In the genomic region with DNA sequence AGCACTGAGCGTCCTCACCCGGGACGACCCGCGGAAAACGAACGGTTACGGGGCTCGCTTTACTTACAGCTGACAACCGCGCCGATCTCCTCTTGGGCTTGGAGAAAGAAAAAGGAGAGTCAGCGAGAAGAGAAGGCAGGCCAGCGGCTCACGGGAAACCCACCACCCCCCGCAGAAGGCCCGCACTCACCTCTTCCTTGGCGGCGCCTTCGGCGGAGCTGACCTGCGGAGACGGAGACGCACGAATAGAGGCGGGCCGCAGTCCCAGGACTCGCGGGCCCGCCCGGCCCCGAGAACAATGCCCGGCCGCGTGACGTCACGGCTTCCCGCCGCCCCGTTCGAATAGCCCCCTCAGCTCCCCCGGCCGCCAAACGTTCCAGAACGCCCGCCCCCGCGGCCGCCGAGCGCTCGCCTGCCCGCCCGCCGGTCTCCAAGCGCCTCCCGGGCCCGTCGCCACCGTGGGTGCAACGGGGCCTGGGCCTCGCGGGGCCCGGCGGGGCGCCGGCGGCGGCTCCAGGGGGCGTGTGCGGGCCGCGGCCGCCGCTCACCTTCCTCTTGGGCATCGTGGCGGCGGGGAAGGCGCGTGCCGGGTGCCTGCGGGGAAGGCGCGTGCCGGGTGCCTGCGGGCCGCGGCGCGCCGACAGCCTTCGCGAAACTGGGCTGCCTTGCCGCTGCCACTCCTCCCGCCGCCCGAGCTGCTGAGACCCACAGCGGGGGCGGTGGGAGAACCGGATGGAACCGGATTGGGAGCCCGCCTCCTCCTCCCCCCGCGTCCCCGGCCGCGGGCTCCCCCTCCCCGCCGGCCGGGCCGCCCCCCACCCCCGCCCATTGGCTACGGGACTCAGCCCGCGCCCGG, we compare ENCODE assay signal across 8 cellular contexts. TPM values are rescaled to one million over a fixed set of nuclear protein-coding genes. Genes with fewer than 3 reads are reported as not detected.
DNase-seq lines count a peak whose midpoint lies in the region; ATAC-seq, FAIRE-seq and TF ChIP-seq lines count a peak whose summit lies in the region.

A gene with protein sequence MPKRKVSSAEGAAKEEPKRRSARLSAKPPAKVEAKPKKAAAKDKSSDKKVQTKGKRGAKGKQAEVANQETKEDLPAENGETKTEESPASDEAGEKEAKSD (minus strand): TSS at position 734 of the 856 bp plus-strand sequence. CDS start 171 bp downstream, at position 563.

- intact Hi-C loops in Calu3 (cut with micrococcal nuclease; ENCODE audit: unreplicated experiment): loop anchor here (5.0 kb wide), 1 partner anchor 36 kb away; the partner anchor contains the start of gene BRWD1
- intact Hi-C loops in endothelial cell of umbilical vein (cut with micrococcal nuclease): loop anchor here (1.0 to 2.0 kb wide), 5 partner anchors 32 to 165 kb away; partner anchors contain the start of genes BRWD1, LCA5L and PSMG1
- intact Hi-C loops in mucosa of descending colon (cut with DNase I, micrococcal nuclease): no loop called here

- FAIRE-seq in endothelial cell of umbilical vein (lab: Jason Lieb, UNC): no peak

- ATAC-seq in GM21515 (IDR thresholded peaks at IDR 0.05; ENCODE audit: unreplicated experiment): peak; percentile 58
- ATAC-seq in mucosa of descending colon: peak; percentile 72

- TF ChIP-seq POLR2A in endothelial cell of umbilical vein (IDR thresholded peaks at IDR 0.05; ENCODE audit: low read depth, low read length): peak; percentile 69

- no peaks in the 10 kb centered on the region for H3K9me1 ChIP-seq in endothelial cell of umbilical vein (replicated peaks; ENCODE audit: control insufficient read depth, extremely low read depth, insufficient read depth, low read length)

- H3K79me2 ChIP-seq in OCI-LY1 (ENCODE audit: insufficient read depth, low read length) (peaks cover 29% of the 10 kb centered on the region), endothelial cell of umbilical vein (ENCODE audit: control insufficient read depth, insufficient read depth, low read length) (peaks cover 37% of the 10 kb centered on the region)

- H2AFZ ChIP-seq in OCI-LY1 (ENCODE audit: low read length) (no peak within 1 kb of the TSS; the same call in 1 of the 2 replicates), endothelial cell of umbilical vein (ENCODE audit: low read depth, low read length) (peak within 1 kb of the TSS; percentile 79)

- H3K27me3 Mint-ChIP-seq in Calu3 (ENCODE audit: unreplicated experiment): no peaks in the 10 kb centered on the region

- H3K27ac ChIP-seq in OCI-LY1 (ENCODE audit: low read depth, low read length, poor library complexity, severe bottlenecking) (peak within 1 kb of the TSS; percentile 82), endothelial cell of umbilical vein (ENCODE audit: insufficient read depth, low read depth, low read length) (peak within 1 kb of the TSS; percentile 91)

- TF ChIP-seq CTCF in Calu3 (IDR thresholded peaks at IDR 0.05; ENCODE audit: unreplicated experiment): no peak
- TF ChIP-seq CTCF in OCI-LY1 (IDR thresholded peaks at IDR 0.05; ENCODE audit: low read length): no peak
- TF ChIP-seq CTCF in endothelial cell of umbilical vein (IDR thresholded peaks at IDR 0.05; ENCODE audit: extremely low read depth in 1 of 2, insufficient read depth in 1 of 2, low read depth in 1 of 2, low read length in 2 of 2): no peak
- TF ChIP-seq CTCF in mucosa of descending colon (IDR thresholded peaks at IDR 0.05): no peak

- peaks cover 45% of the 10 kb centered on the region for H3K4me1 ChIP-seq in OCI-LY1 (ENCODE audit: insufficient read depth, low read length, severe bottlenecking)
- peaks cover 34% of the 10 kb centered on the region for H3K4me1 ChIP-seq in endothelial cell of umbilical vein (ENCODE audit: control insufficient read depth, extremely low read depth, insufficient read depth, low read length)
- peaks cover 23% of the 10 kb centered on the region for H3K4me1 ChIP-seq in mucosa of descending colon (ENCODE audit: low read depth)

- H4K20me1 ChIP-seq in OCI-LY1 (ENCODE audit: insufficient read depth, low read length) (peaks cover 7% of the 10 kb centered on the region; the same call in 1 of the 2 replicates), endothelial cell of umbilical vein (replicated peaks; ENCODE audit: control insufficient read depth, extremely low read depth, insufficient read depth, low read length) (peaks cover 7% of the 10 kb centered on the region)

- H3K4me2 ChIP-seq in OCI-LY1 (ENCODE audit: low read length): peak within 1 kb of the TSS; percentile 97
- peak within 1 kb of the TSS; percentile 100 for H3K4me2 ChIP-seq in endothelial cell of umbilical vein (ENCODE audit: insufficient read depth, low read length)

- H3K4me3 ChIP-seq in OCI-LY1 (ENCODE audit: low read depth, low read length, poor library complexity, severe bottlenecking) (peak within 1 kb of the TSS; percentile 98), endothelial cell of umbilical vein (replicated peaks in 1 of 3; ENCODE audit: insufficient read depth in 1 of 3, low read depth in 1 of 3, low read length in 3 of 3) (peak within 1 kb of the TSS; percentile 99 to 100 (median 99)), mucosa of descending colon (peak within 1 kb of the TSS; percentile 45)

- peaks cover 56% of the 10 kb centered on the region for H3K36me3 Mint-ChIP-seq in Calu3 (ENCODE audit: insufficient read depth, unreplicated experiment)

- peaks cover 47% of the 10 kb centered on the region for H3K36me3 ChIP-seq in OCI-LY1 (ENCODE audit: insufficient read depth, low read length)
- H3K36me3 ChIP-seq in endothelial cell of umbilical vein (ENCODE audit: control insufficient read depth in 2 of 2, extremely low read depth in 1 of 2, insufficient read depth in 2 of 2, low read length in 2 of 2): peaks cover 4 to 17% of the 10 kb centered on the region in 2 experiments
- no peaks in the 10 kb centered on the region for H3K36me3 ChIP-seq in mucosa of descending colon (ENCODE audit: low read depth)

- H3K9me3 Mint-ChIP-seq in Calu3 (ENCODE audit: low read depth, unreplicated experiment): no peaks in the 10 kb centered on the region

- CTCF ChIA-PET in Calu3 (lab: Charles Lee): interaction anchor here (0.6 to 1.5 kb wide), 3 partner anchors 26 to 39 kb away, joined by 3 to 11 read pairs (median 5); no protein-coding TSS in a partner anchor
- CTCF ChIA-PET in endothelial cell of umbilical vein (lab: Charles Lee): interaction anchor here (0.7 to 2.7 kb wide), 12 partner anchors 10 to 96 kb away, joined by 3 to 26 read pairs (median 4); a partner anchor contains a TSS

- no peaks in the 10 kb centered on the region for H3K9me2 ChIP-seq in OCI-LY1 (ENCODE audit: low read depth, low read length)

- peak; percentile 83 for DNase-seq in Calu3
- DNase-seq in HuH-7 (ENCODE audit: low spot score): peak; percentile 78
- DNase-seq in activated CD8-positive, alpha-beta memory T cell treated with anti-CD3 and anti-CD28 coated beads, Interleukin-2, amount 50 U/mL, for 4 hours: peak; percentile 87
- DNase-seq in endothelial cell of umbilical vein (ENCODE audit: low read depth, low spot score): peak; percentile 80
- DNase-seq in mucosa of descending colon: peak; percentile 87 to 93 (median 90)
- peak; percentile 87 for DNase-seq in stimulated activated CD8-positive, alpha-beta memory T cell treated with anti-CD3 and anti-CD28 coated beads, Interleukin-4, amount 100 ng/mL, for 24 hours (ENCODE audit: low read depth)

- H3K27ac Mint-ChIP-seq in Calu3 (ENCODE audit: unreplicated experiment): peak within 1 kb of the TSS; percentile 77

- peak within 1 kb of the TSS; percentile 72 for H3K4me3 Mint-ChIP-seq in Calu3 (ENCODE audit: low read depth, unreplicated experiment)

- no peaks in the 10 kb centered on the region for H3K9me3 ChIP-seq in OCI-LY1 (ENCODE audit: low read length)
- no peaks in the 10 kb centered on the region for H3K9me3 ChIP-seq in endothelial cell of umbilical vein (replicated peaks; ENCODE audit: control insufficient read depth, insufficient read depth, low read length)
- no peaks in the 10 kb centered on the region for H3K9me3 ChIP-seq in mucosa of descending colon

- BruUV-seq in Calu3 (replicated peaks; lab: Mats Ljungman, UMichigan) (no TSS peak), endothelial cell of umbilical vein (replicated peaks; lab: Mats Ljungman, UMichigan) (no TSS peak)

- H3K9ac ChIP-seq in OCI-LY1 (ENCODE audit: low read length) (peak within 1 kb of the TSS; percentile 97), endothelial cell of umbilical vein (replicated peaks; ENCODE audit: extremely low read depth, insufficient read depth, low read length) (peak within 1 kb of the TSS; percentile 92)

- peaks cover 28% of the 10 kb centered on the region for H3K4me1 Mint-ChIP-seq in Calu3 (ENCODE audit: low read depth, unreplicated experiment)

- dilution Hi-C loops in endothelial cell of umbilical vein (cut with MboI; ENCODE audit: extremely low pct_ligation_motif_present, low sequenced_read_pairs): no loop called here

- H3K27me3 ChIP-seq in OCI-LY1 (ENCODE audit: insufficient read depth, low read length) (no peaks in the 10 kb centered on the region), endothelial cell of umbilical vein (ENCODE audit: control insufficient read depth in 2 of 2, insufficient read depth in 2 of 2, low read length in 2 of 2) (peaks cover 0 to 3% of the 10 kb centered on the region in 2 experiments)

- no peaks in the 10 kb centered on the region for H3F3A ChIP-seq in OCI-LY1 (ENCODE audit: insufficient read depth, low read length)

- POLR2A ChIA-PET in endothelial cell of umbilical vein (lab: Charles Lee): interaction anchor here (0.9 to 1.2 kb wide), 6 partner anchors 27 to 46 kb away, joined by 3 to 7 read pairs (median 5); partner anchors contain the start of gene BRWD1

TF ChIP-seq in endothelial cell of umbilical vein, 7 proteins besides CTCF, POLR2A, EP300 and RAD21:
- TF ChIP-seq POLR2AphosphoS5 (IDR thresholded peaks at IDR 0.05; ENCODE audit: insufficient read depth, low read depth, low read length) (peak; percentile 52), MYC (IDR thresholded peaks at IDR 0.05; ENCODE audit: low read depth, low read length) (no peak)

RNA-seq across cellular contexts. Expression of the gene that starts here (rescaled TPM):
- total RNA-seq in Calu3 (2022) (244 and 262 TPM in 2 replicates), endothelial cell of umbilical vein (360 and 389 TPM in 2 replicates), mucosa of descending colon (100 to 1,000 TPM; 104 to 218 (median 174) TPM)
- 106 and 162 TPM in 2 replicates for polyA plus RNA-seq in endothelial cell of umbilical vein
- 154 and 164 TPM in 2 replicates for polyA plus RNA-seq in endothelial cell of umbilical vein (2011; cell fraction: cytosol; rRNA removed)
- 129 and 212 TPM in 2 replicates for polyA plus RNA-seq in endothelial cell of umbilical vein (2011; cell fraction: nucleus; rRNA removed)
- 355 and 419 TPM in 2 replicates for polyA plus RNA-seq in endothelial cell of umbilical vein (2012)
- 65.5 and 67.3 TPM in 2 replicates for polyA minus RNA-seq in endothelial cell of umbilical vein
- polyA minus RNA-seq in endothelial cell of umbilical vein (2011; cell fraction: cytosol; rRNA and poly(A)+ RNA removed): 122 TPM
- polyA minus RNA-seq in endothelial cell of umbilical vein (2011; cell fraction: nucleus; rRNA and poly(A)+ RNA removed): 45.8 and 58.5 TPM in 2 replicates

Comparison
In these comparisons a context has a peak if more than half of its experiments do, and no peak if none do; other contexts are left out.
1. Peak in every context shown above with its lines: DNase-seq, ATAC-seq, H3K4me3 ChIP-seq and H3K27ac ChIP-seq.
2. H3K4me3 ChIP-seq: peak in every context shown above with its lines; median percentile 99 in endothelial cell of umbilical vein; 98 in OCI-LY1; 45 in mucosa of descending colon.
3. intact Hi-C loops: an anchor here in Calu3 (5.0 kb wide) and endothelial cell of umbilical vein (1.0 to 2.0 kb wide); none called in mucosa of descending colon.